ENCODE assay signal across 8 cellular contexts in genomic region chr20:4108495-4109306, GRCh38. TPM values are rescaled to one million over a fixed set of nuclear protein-coding genes. Genes with fewer than 3 reads are reported as not detected.
A peak's percentile ranks its signal among the peaks of the same experiment; 100 is the strongest.
DNase-seq lines count a peak whose midpoint lies in the region; ATAC-seq and TF ChIP-seq lines count a peak whose summit lies in the region.

No MANE protein-coding gene starts in this region.

- intact Hi-C loops in sigmoid colon (cut with DNase I) = loop anchor here (10.0 kb wide), 1 partner anchor 486 kb away; no protein-coding TSS in a partner anchor

- H3K9me2 ChIP-seq in hepatocyte (replicated peaks; ENCODE audit: insufficient read depth) = no peaks in the 10 kb centered on the region

- H3K36me3 ChIP-seq in hepatocyte (replicated peaks; ENCODE audit: insufficient read depth, low read depth) (no peaks in the 10 kb centered on the region), sigmoid colon (no peaks in the 10 kb centered on the region)

- no peaks in the 10 kb centered on the region for H3K27me3 ChIP-seq in hepatocyte
- H3K27me3 ChIP-seq in sigmoid colon = peaks cover 0 to 2% (median 0%) of the 10 kb centered on the region in 3 donors

- no peaks in the 10 kb centered on the region for H3K9me3 ChIP-seq in hepatocyte (ENCODE audit: low read depth)
- no peaks in the 10 kb centered on the region for H3K9me3 ChIP-seq in sigmoid colon

- no peaks in the 10 kb centered on the region for H3K79me2 ChIP-seq in hepatocyte

- H3K27ac ChIP-seq in hepatocyte (no peak overlapping the region), sigmoid colon (no peak overlapping the region)

- no peaks in the 10 kb centered on the region for H4K20me1 ChIP-seq in hepatocyte (ENCODE audit: insufficient read depth, poor library complexity, severe bottlenecking)

- H3K4me3 ChIP-seq in hepatocyte (no peak overlapping the region), sigmoid colon (no peak overlapping the region)

- TF ChIP-seq CTCF in hepatocyte (IDR thresholded peaks at IDR 0.05; ENCODE audit: poor library complexity) = peak; percentile 88
- TF ChIP-seq CTCF in sigmoid colon (IDR thresholded peaks at IDR 0.05) = peak; percentile 94 to 96 (median 94)

- DNase-seq in CMK (ENCODE audit: low read depth) (peak; percentile 98), NCI-H1694 (lab: John Stamatoyannopoulos, UW) (peak; percentile 26), T-helper 1 cell (peak in 4 of 5 donors; percentile 32 to 90 (median 42)), amygdala (lab: John Stamatoyannopoulos, UW) (peak in 48 of 56 donors; percentile 17 to 86 (median 56)), hepatocyte (ENCODE audit: low spot score) (peak; percentile 86), sigmoid colon (peak; percentile 79)

- H2AFZ ChIP-seq in hepatocyte = peak overlapping the region; percentile 22

- WGBS in hepatocyte (ENCODE audit: low lambda C conversion rate, missing lambda C conversion rate) = 41% methylated on average over 19 of the region's 19 CpGs
- WGBS in sigmoid colon, 2 donors = 21 to 31% methylated on average over 19 of the region's 19 CpGs

- TF ChIP-seq EP300 in sigmoid colon (IDR thresholded peaks at IDR 0.05) = no peak

- no peaks in the 10 kb centered on the region for H3K4me1 ChIP-seq in hepatocyte (ENCODE audit: insufficient read depth)
- peaks cover 0 to 13% (median 0%) of the 10 kb centered on the region in 4 donors for H3K4me1 ChIP-seq in sigmoid colon

- H3K4me2 ChIP-seq in hepatocyte = no peak overlapping the region

- ATAC-seq in GM21786 (IDR thresholded peaks at IDR 0.05; ENCODE audit: unreplicated experiment) (peak; percentile 55), HG03439 (IDR thresholded peaks at IDR 0.05; ENCODE audit: unreplicated experiment) (no peak)

- no peak for TF ChIP-seq POLR2A in sigmoid colon (IDR thresholded peaks at IDR 0.05)

RNA-seq across cellular contexts. Expression of gene SMOX, which starts 39.9 kb away (rescaled TPM):
- 14.5 and 25.8 TPM in 2 replicates for total RNA-seq in hepatocyte
- 45.0 and 51.1 TPM in 2 replicates for polyA plus RNA-seq in hepatocyte
- total RNA-seq in sigmoid colon = 10 to 100 TPM in 1 of 4 donors, 1 to 10 TPM in 3; 3.9 to 11.1 (median 4.4) TPM
- 1 to 10 TPM; 3.9 to 4.8 (median 4.8) TPM for polyA plus RNA-seq in sigmoid colon

Comparison
In these comparisons a context has a peak if more than half of its experiments do, and no peak if none do; other contexts are left out.
1. DNase-seq: peak in every context shown above with its lines; median percentile 98 in CMK; 86 in hepatocyte; 79 in sigmoid colon; 56 in amygdala; 42 in T-helper 1 cell; 26 in NCI-H1694.